ENCODE assay signal across 9 cellular contexts in the genomic region with DNA sequence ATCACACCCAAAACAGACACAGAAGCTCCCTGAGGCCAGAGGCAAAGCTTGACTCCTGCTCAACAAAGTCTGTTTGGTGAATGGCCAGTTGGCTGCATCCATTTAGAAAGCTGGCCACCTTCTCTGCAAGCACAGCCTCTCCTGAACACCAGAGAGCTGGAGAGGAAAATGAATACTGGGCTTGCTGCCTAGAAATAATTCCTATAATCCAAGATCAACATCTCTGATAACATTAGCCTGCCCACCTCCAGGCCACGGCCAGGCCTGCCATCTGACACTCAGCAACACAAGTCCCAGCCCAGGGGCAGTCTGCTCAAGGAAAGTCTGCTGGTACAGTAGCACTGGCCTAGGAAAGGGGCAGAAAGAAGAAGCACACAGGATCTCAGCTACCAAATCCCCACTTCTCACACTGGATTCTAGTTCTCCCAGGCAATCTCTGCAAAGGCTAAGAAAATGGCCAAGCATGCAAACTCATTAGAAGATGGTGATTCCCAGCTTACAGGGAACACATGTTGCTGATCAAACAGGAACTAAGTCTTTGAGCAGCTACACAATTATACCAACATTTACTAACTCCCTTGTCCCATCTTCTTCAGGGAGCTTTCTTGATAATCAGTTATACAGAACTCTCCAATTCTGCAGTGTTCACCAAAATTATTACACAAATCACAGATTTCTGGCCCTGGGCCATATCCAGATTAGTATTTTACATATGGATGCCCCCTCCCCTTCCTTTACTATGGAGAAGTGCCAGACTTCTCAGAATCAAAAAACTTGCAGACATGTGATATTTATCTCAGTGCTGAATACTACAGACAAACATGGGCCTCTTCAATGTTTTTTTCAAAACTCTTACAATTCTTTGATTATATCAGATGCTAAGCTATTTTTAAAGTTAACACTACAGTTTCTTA. TPM values are rescaled to one million over a fixed set of nuclear protein-coding genes. Genes with fewer than 3 reads are reported as not detected.
DNase-seq lines count a peak whose midpoint lies in the region; ATAC-seq and TF ChIP-seq lines count a peak whose summit lies in the region.
"Had no signal": no experiment of that assay in that cellular context is flagged by ENCODE, and none has a peak within 500 bp of the region (broad histone marks: within the 10 kb centered on the region; RNA-seq: fewer than 3 reads in every experiment).

No MANE protein-coding gene starts in this region.

- H3K4me1 Mint-ChIP-seq in activated naive CD8-positive, alpha-beta T cell treated with anti-CD3 and anti-CD28 coated beads, Interleukin-2, amount 10 ng/mL, durations not matched to agents 7 days and 5 days: peaks cover 56% of the 10 kb centered on the region

- H3K4me3 ChIP-seq in AG10803 (ENCODE audit: low read length) (no peak overlapping the region), mucosa of descending colon (no peak overlapping the region)

- peak; percentile 47 for DNase-seq in AG10803 (ENCODE audit: low read depth)
- DNase-seq in HT-29 (ENCODE audit: low spot score): peak; percentile 49
- no peak for DNase-seq in activated naive CD8-positive, alpha-beta T cell treated with anti-CD3 and anti-CD28 coated beads, Interleukin-2, amount 10 ng/mL, durations not matched to agents 7 days and 5 days
- DNase-seq in mucosa of descending colon: no peak
- no peak for DNase-seq in NCI-H128 (lab: John Stamatoyannopoulos, UW; ENCODE audit: unreplicated experiment)
- no peak for DNase-seq in SIG-M5 treated with dmso at 0.1 percent for 504 hours (lab: John Stamatoyannopoulos, UW; ENCODE audit: unreplicated experiment)

- TF ChIP-seq CTCF in AG10803 (conservative IDR thresholded peaks at IDR 0.05; ENCODE audit: low read length) (no peak), mucosa of descending colon (IDR thresholded peaks at IDR 0.05) (no peak)

- H3K27me3 Mint-ChIP-seq in activated naive CD8-positive, alpha-beta T cell treated with anti-CD3 and anti-CD28 coated beads, Interleukin-2, amount 10 ng/mL, durations not matched to agents 7 days and 5 days: no peaks in the 10 kb centered on the region

- no peak for ATAC-seq in activated naive CD8-positive, alpha-beta T cell treated with anti-CD3 and anti-CD28 coated beads, Interleukin-2, amount 10 ng/mL, durations not matched to agents 7 days and 5 days (ENCODE audit: low read depth)
- ATAC-seq in mucosa of descending colon: peak; percentile 18
- ATAC-seq in HG03439 (IDR thresholded peaks at IDR 0.05; ENCODE audit: unreplicated experiment): no peak
- ATAC-seq in HG02938 (IDR thresholded peaks at IDR 0.05; ENCODE audit: unreplicated experiment): no peak
- ATAC-seq: esophagus mucosa had no signal

- H3K4me1 ChIP-seq in mucosa of descending colon (ENCODE audit: low read depth): peaks cover 87% of the 10 kb centered on the region

- POLR2A ChIA-PET in activated naive CD8-positive, alpha-beta T cell treated with anti-CD3 and anti-CD28 coated beads, Interleukin-2, amount 10 ng/mL, durations not matched to agents 7 days and 5 days (lab: Charles Lee): interaction anchor here (1.0 to 4.7 kb wide), 9 partner anchors 10 to 48 kb away, joined by 3 to 42 read pairs (median 3); partner anchors contain the start of gene TBC1D2B

- H3K9me3 ChIP-seq in mucosa of descending colon: no peaks in the 10 kb centered on the region

- peak overlapping the region; percentile 85 for H3K4me3 Mint-ChIP-seq in activated naive CD8-positive, alpha-beta T cell treated with anti-CD3 and anti-CD28 coated beads, Interleukin-2, amount 10 ng/mL, durations not matched to agents 7 days and 5 days

- intact Hi-C loops in mucosa of descending colon (cut with DNase I, micrococcal nuclease): no loop called here

- H3K36me3 Mint-ChIP-seq in activated naive CD8-positive, alpha-beta T cell treated with anti-CD3 and anti-CD28 coated beads, Interleukin-2, amount 10 ng/mL, durations not matched to agents 7 days and 5 days: peaks cover 5% of the 10 kb centered on the region

- no peaks in the 10 kb centered on the region for H3K36me3 ChIP-seq in mucosa of descending colon (ENCODE audit: low read depth)

- peak overlapping the region; percentile 96 for H3K27ac Mint-ChIP-seq in activated naive CD8-positive, alpha-beta T cell treated with anti-CD3 and anti-CD28 coated beads, Interleukin-2, amount 10 ng/mL, durations not matched to agents 7 days and 5 days

- no peaks in the 10 kb centered on the region for H3K9me3 Mint-ChIP-seq in activated naive CD8-positive, alpha-beta T cell treated with anti-CD3 and anti-CD28 coated beads, Interleukin-2, amount 10 ng/mL, durations not matched to agents 7 days and 5 days

RNA-seq across cellular contexts. Expression of gene TBC1D2B, which starts 9.9 kb away (rescaled TPM):
- 20.4 and 25.1 TPM in 2 replicates for total RNA-seq in HT-29 (2014; rRNA removed; shearing (Covaris generic))
- 100 to 1,000 TPM; 123 to 125 TPM for total RNA-seq in activated naive CD8-positive, alpha-beta T cell treated with anti-CD3 and anti-CD28 coated beads, Interleukin-2, amount 10 ng/mL, durations not matched to agents 7 days and 5 days
- total RNA-seq in mucosa of descending colon: 10 to 100 TPM; 54.8 to 65.6 (median 57.0) TPM

RNA-seq across cellular contexts. Expression of gene SH2D7, which starts 24.8 kb away (rescaled TPM):
- total RNA-seq in HT-29 (2014; rRNA removed; shearing (Covaris generic)): 0.05 TPM in 1 of 2 replicates, not detected in the other
- total RNA-seq in activated naive CD8-positive, alpha-beta T cell treated with anti-CD3 and anti-CD28 coated beads, Interleukin-2, amount 10 ng/mL, durations not matched to agents 7 days and 5 days: under 1 TPM in 1 of 2 experiments, not detected in 1; 0.11 TPM
- 1 to 10 TPM; 1.9 to 2.8 (median 2.2) TPM for total RNA-seq in mucosa of descending colon
- total RNA-seq: esophagus mucosa had no signal

Comparison
In these comparisons a context has a peak if more than half of its experiments do, and no peak if none do; other contexts are left out.
1. DNase-seq: peak in AG10803 (single experiment) and HT-29 (single experiment); none in activated naive CD8-positive, alpha-beta T cell treated with anti-CD3 and anti-CD28 coated beads, Interleukin-2, amount 10 ng/mL, durations not matched to agents 7 days and 5 days (single experiment), mucosa of descending colon (0 of 3), NCI-H128 (single experiment) and SIG-M5 treated with dmso at 0.1 percent for 504 hours (single experiment).